18 cellular contexts compared by ENCODE assay signal in the genomic region with DNA sequence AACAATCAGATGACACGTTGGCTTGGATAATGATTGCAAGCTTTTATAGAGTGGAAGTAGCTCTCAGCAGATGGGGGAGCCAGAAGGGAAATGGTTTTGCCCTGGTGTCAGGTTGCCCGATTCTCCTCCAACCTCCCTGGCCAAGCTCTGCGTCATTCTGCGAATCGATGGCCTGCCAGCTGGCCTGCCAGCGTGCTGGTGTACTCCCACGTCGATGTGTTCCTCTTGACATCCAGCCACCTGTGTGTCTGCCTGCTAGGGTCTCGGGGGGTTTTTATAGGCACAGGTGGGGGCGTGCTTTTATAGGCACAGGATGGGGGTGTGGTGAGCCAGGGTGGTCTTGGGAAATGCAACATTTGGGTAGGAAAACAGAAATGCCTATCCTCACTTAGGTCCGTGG. TPM values are rescaled to one million over a fixed set of nuclear protein-coding genes. Genes with fewer than 3 reads are reported as not detected.
A peak's percentile ranks its signal among the peaks of the same experiment; 100 is the strongest.
DNase-seq lines count a peak whose midpoint lies in the region; ATAC-seq and TF ChIP-seq lines count a peak whose summit lies in the region.
"Had no signal": no experiment of that assay in that cellular context is flagged by ENCODE, and none has a peak within 500 bp of the region (broad histone marks: within the 10 kb centered on the region; RNA-seq: fewer than 3 reads in every experiment).

No MANE protein-coding gene starts in this region.

- peaks cover 29% of the 10 kb centered on the region for H3K4me1 Mint-ChIP-seq in GM23338
- H3K4me1 Mint-ChIP-seq in neural progenitor cell: peaks cover 3% of the 10 kb centered on the region
- H3K4me1 Mint-ChIP-seq in activated CD8-positive, alpha-beta memory T cell treated with anti-CD3 and anti-CD28 coated beads, Interleukin-2, amount 10 ng/mL, durations not matched to agents 7 days and 5 days: peaks cover 5% of the 10 kb centered on the region

- H3K27me3 Mint-ChIP-seq in GM23338 (ENCODE audit: insufficient read depth, low read depth, poor library complexity): no peaks in the 10 kb centered on the region
- H3K27me3 Mint-ChIP-seq in neural progenitor cell (ENCODE audit: insufficient read depth, low read depth): peaks cover 5% of the 10 kb centered on the region
- no peaks in the 10 kb centered on the region for H3K27me3 Mint-ChIP-seq in activated CD8-positive, alpha-beta memory T cell treated with anti-CD3 and anti-CD28 coated beads, Interleukin-2, amount 10 ng/mL, durations not matched to agents 7 days and 5 days
- H3K27me3 Mint-ChIP-seq: CD4-positive, alpha-beta T cell had no signal

- H3K9me3 ChIP-seq in neural progenitor cell (ENCODE audit: low read depth) (peaks cover 12% of the 10 kb centered on the region), osteoblast (ENCODE audit: low read depth, low read length) (no peaks in the 10 kb centered on the region)
- H3K9me3 ChIP-seq: SJSA1 had no signal

- no peaks in the 10 kb centered on the region for H3F3A ChIP-seq in GM23338 (replicated peaks; ENCODE audit: low read depth)
- no peaks in the 10 kb centered on the region for H3F3A ChIP-seq in neural progenitor cell (ENCODE audit: low read depth)

- no peak overlapping the region for H3K9ac ChIP-seq in neural progenitor cell

- no peaks in the 10 kb centered on the region for H3K9me2 ChIP-seq in GM23338 (ENCODE audit: insufficient read depth)

- H3K4me1 ChIP-seq in GM23338 (ENCODE audit: insufficient read depth): peaks cover 43% of the 10 kb centered on the region
- H3K4me1 ChIP-seq in neural progenitor cell: peaks cover 21% of the 10 kb centered on the region
- no peaks in the 10 kb centered on the region for H3K4me1 ChIP-seq in osteoblast (ENCODE audit: insufficient read depth, low read length)

- H3K27ac ChIP-seq in GM23338 (ENCODE audit: low read depth): peak overlapping the region; percentile 33; the same call in 1 of the 2 replicates
- H3K27ac ChIP-seq in neural progenitor cell: no peak overlapping the region
- no peak overlapping the region for H3K27ac ChIP-seq in osteoblast (ENCODE audit: low read depth, low read length)
- H3K27ac ChIP-seq: cardiac muscle cell, heart right ventricle, SJSA1 had no signal

- H3K4me3 ChIP-seq in GM23338 (peak overlapping the region; percentile 39), neural progenitor cell (no peak overlapping the region), osteoblast (ENCODE audit: insufficient read depth, low read length) (no peak overlapping the region)
- H3K4me3 ChIP-seq: cardiac muscle cell, heart right ventricle, SJSA1 had no signal

- H4K20me1 ChIP-seq in GM23338 (replicated peaks; ENCODE audit: insufficient read depth) (0 out of 2 replicates have a peak, but pooled peaks cover 15% of the 10 kb centered on the region), neural progenitor cell (ENCODE audit: low read depth) (peaks cover 22% of the 10 kb centered on the region), osteoblast (ENCODE audit: insufficient read depth, low read length) (no peaks in the 10 kb centered on the region)

- ATAC-seq in GM23338 (peak; percentile 39), left cardiac atrium (no peak), HG03520 (IDR thresholded peaks at IDR 0.05; ENCODE audit: unreplicated experiment) (no peak)
- ATAC-seq in activated CD8-positive, alpha-beta memory T cell treated with anti-CD3 and anti-CD28 coated beads, Interleukin-2, amount 10 ng/mL, durations not matched to agents 7 days and 5 days: no peak
- ATAC-seq: activated CD4-positive, CD25-positive, alpha-beta regulatory T cell treated with anti-CD3 and anti-CD28 coated beads, Interleukin-2, amount 50 U/mL, for 24 hours; heart right ventricle had no signal

- TF ChIP-seq CTCF in GM23338 (conservative IDR thresholded peaks at IDR 0.05; ENCODE audit: low read depth in 2 of 2): no peak
- no peak for TF ChIP-seq CTCF in neural progenitor cell (IDR thresholded peaks at IDR 0.05)
- no peak for TF ChIP-seq CTCF in osteoblast (IDR thresholded peaks at IDR 0.05; ENCODE audit: extremely low read depth, low read depth, low read length)

- CTCF ChIA-PET in activated CD8-positive, alpha-beta memory T cell treated with anti-CD3 and anti-CD28 coated beads, Interleukin-2, amount 10 ng/mL, durations not matched to agents 7 days and 5 days (lab: Charles Lee): interaction anchor here (0.7 to 2.3 kb wide), 2 partner anchors 11 to 18 kb away, joined by 3 to 9 read pairs; no protein-coding TSS in a partner anchor

- H3K36me3 ChIP-seq in GM23338 (ENCODE audit: insufficient read depth) (no peaks in the 10 kb centered on the region), neural progenitor cell (peaks cover 10% of the 10 kb centered on the region), osteoblast (ENCODE audit: insufficient read depth, low read length) (no peaks in the 10 kb centered on the region)
- H3K36me3 ChIP-seq: cardiac muscle cell, heart right ventricle had no signal

- intact Hi-C loops in left cardiac atrium (cut with DNase I): no loop called here

- H3K4me2 ChIP-seq in GM23338: peak overlapping the region; percentile 72
- H3K4me2 ChIP-seq in neural progenitor cell: peak overlapping the region; percentile 31
- H3K4me2 ChIP-seq in osteoblast (ENCODE audit: insufficient read depth, low read length): no peak overlapping the region

- H3K4me3 Mint-ChIP-seq in GM23338 (peak overlapping the region; percentile 63), neural progenitor cell (no peak overlapping the region)
- H3K4me3 Mint-ChIP-seq in activated CD8-positive, alpha-beta memory T cell treated with anti-CD3 and anti-CD28 coated beads, Interleukin-2, amount 10 ng/mL, durations not matched to agents 7 days and 5 days: no peak overlapping the region
- H3K4me3 Mint-ChIP-seq: CD4-positive, alpha-beta T cell; HFFc6 had no signal

- H3K36me3 Mint-ChIP-seq in GM23338 (ENCODE audit: low read depth): no peaks in the 10 kb centered on the region; the same call in 1 of the 3 replicates
- H3K36me3 Mint-ChIP-seq in neural progenitor cell: peaks cover 53% of the 10 kb centered on the region
- peaks cover 49% of the 10 kb centered on the region for H3K36me3 Mint-ChIP-seq in activated CD8-positive, alpha-beta memory T cell treated with anti-CD3 and anti-CD28 coated beads, Interleukin-2, amount 10 ng/mL, durations not matched to agents 7 days and 5 days

- no peak overlapping the region for H2AFZ ChIP-seq in GM23338
- H2AFZ ChIP-seq in neural progenitor cell (replicated peaks): no peak overlapping the region
- no peak overlapping the region for H2AFZ ChIP-seq in osteoblast (ENCODE audit: low read length)

- H3K79me2 ChIP-seq in GM23338 (replicated peaks; ENCODE audit: insufficient read depth) (peaks cover 90% of the 10 kb centered on the region), neural progenitor cell (ENCODE audit: low read depth) (peaks cover 92% of the 10 kb centered on the region), osteoblast (ENCODE audit: insufficient read depth, low read length) (peaks cover 85% of the 10 kb centered on the region)

- no peaks in the 10 kb centered on the region for H3K27me3 ChIP-seq in GM23338 (ENCODE audit: insufficient read depth)
- H3K27me3 ChIP-seq in neural progenitor cell: no peaks in the 10 kb centered on the region
- no peaks in the 10 kb centered on the region for H3K27me3 ChIP-seq in osteoblast (ENCODE audit: insufficient read depth, low read length)
- H3K27me3 ChIP-seq: cardiac muscle cell, heart right ventricle, SJSA1 had no signal

- DNase-seq in GM23338 (ENCODE audit: low spot score) (peak; percentile 75), NCI-H2171 treated with DMSO at 0.1 percent for 48 hours (lab: John Stamatoyannopoulos, UW) (peak; percentile 95), cerebellar cortex (ENCODE audit: low spot score) (peak; percentile 89), neural progenitor cell (ENCODE audit: low spot score) (peak; percentile 28), osteoblast (ENCODE audit: insufficient read length, low spot score, missing footprints) (no peak), left cardiac atrium (no peak)
- no peak for DNase-seq in activated CD8-positive, alpha-beta memory T cell treated with anti-CD3 and anti-CD28 coated beads, Interleukin-2, amount 10 ng/mL, durations not matched to agents 7 days and 5 days
- DNase-seq: CD4-positive, alpha-beta T cell; effector CD8-positive, alpha-beta T cell; heart right ventricle; HFFc6 had no signal

- no peaks in the 10 kb centered on the region; the same call in 2 of the 3 replicates for H3K9me3 Mint-ChIP-seq in GM23338
- H3K9me3 Mint-ChIP-seq in neural progenitor cell: peaks cover 60% of the 10 kb centered on the region
- H3K9me3 Mint-ChIP-seq in activated CD8-positive, alpha-beta memory T cell treated with anti-CD3 and anti-CD28 coated beads, Interleukin-2, amount 10 ng/mL, durations not matched to agents 7 days and 5 days (ENCODE audit: low read depth): peaks cover 20% of the 10 kb centered on the region

- H3K27ac Mint-ChIP-seq in GM23338 (peak overlapping the region; percentile 63; the same call in 1 of the 2 replicates), neural progenitor cell (no peak overlapping the region)
- H3K27ac Mint-ChIP-seq in activated CD8-positive, alpha-beta memory T cell treated with anti-CD3 and anti-CD28 coated beads, Interleukin-2, amount 10 ng/mL, durations not matched to agents 7 days and 5 days: no peak overlapping the region
- H3K27ac Mint-ChIP-seq: activated T-helper 2 cell treated with anti-CD3 and anti-CD28 coated beads, Interferon-gamma antibody, Interleukin-2, Interleukin-4, amounts not matched to agents 10 μg/mL and 5 μg/mL and 100 μg/mL, durations not matched to agents 14 hours and 24 hours and 36 hours; CD4-positive, alpha-beta T cell; HFFc6 had no signal

RNA-seq across cellular contexts. Expression of gene NET1, which starts 4.6 kb away (rescaled TPM):
- total RNA-seq in GM23338 (2014; rRNA removed; shearing (Covaris generic)): 93.9 and 98.3 TPM in 2 replicates
- 39.8 and 47.9 TPM in 2 replicates for polyA plus RNA-seq in GM23338 (2016; fragmentation: Nextera tagmentation; extraction: Ambion mirVana)
- 65.2 and 90.5 TPM in 2 replicates for total RNA-seq in neural progenitor cell (ENCODE audit: low replicate concordance)
- total RNA-seq in activated CD8-positive, alpha-beta memory T cell treated with anti-CD3 and anti-CD28 coated beads, Interleukin-2, amount 10 ng/mL, durations not matched to agents 7 days and 5 days: 10 to 100 TPM; 36.3 to 48.8 TPM
- 51.0 and 74.0 TPM in 2 replicates for total RNA-seq in osteoblast
- total RNA-seq in left cardiac atrium: 10 to 100 TPM; 25.6 to 36.4 TPM

RNA-seq across cellular contexts. Expression of gene TUBAL3, which starts 12.4 kb away (rescaled TPM):
- not detected in 2 replicates for total RNA-seq in GM23338 (2014; rRNA removed; shearing (Covaris generic))
- not detected in 2 replicates for polyA plus RNA-seq in GM23338 (2016; fragmentation: Nextera tagmentation; extraction: Ambion mirVana)
- total RNA-seq in neural progenitor cell (ENCODE audit: low replicate concordance) (not detected in 2 replicates), osteoblast (not detected in 2 replicates), left cardiac atrium (under 1 TPM; 0.21 to 0.31 TPM)
- not detected for total RNA-seq in activated CD8-positive, alpha-beta memory T cell treated with anti-CD3 and anti-CD28 coated beads, Interleukin-2, amount 10 ng/mL, durations not matched to agents 7 days and 5 days
- total RNA-seq: activated T-helper 2 cell treated with anti-CD3 and anti-CD28 coated beads, Interferon-gamma antibody, Interleukin-2, Interleukin-4, amounts not matched to agents 10 μg/mL and 5 μg/mL and 100 μg/mL, durations not matched to agents 14 hours and 24 hours and 36 hours; cardiac muscle cell; CD4-positive, alpha-beta T cell; HFFc6; neural crest cell; SJSA1; T-helper 2 cell treated with Interferon-gamma antibody and Interleukin-4, amounts not matched to agents 100 ng/mL and 5 ng/mL, for 36 hours had no signal
- polyA plus RNA-seq: cardiac muscle cell had no signal

RNA-seq across cellular contexts. Expression of gene UCN3, which starts 52.2 kb away (rescaled TPM):
- not detected in 2 replicates for total RNA-seq in GM23338 (2014; rRNA removed; shearing (Covaris generic))
- not detected in 2 replicates for polyA plus RNA-seq in GM23338 (2016; fragmentation: Nextera tagmentation; extraction: Ambion mirVana)
- total RNA-seq in neural progenitor cell (ENCODE audit: low replicate concordance): not detected in 2 replicates
- not detected for total RNA-seq in activated CD8-positive, alpha-beta memory T cell treated with anti-CD3 and anti-CD28 coated beads, Interleukin-2, amount 10 ng/mL, durations not matched to agents 7 days and 5 days
- total RNA-seq in osteoblast: not detected in 2 replicates
- not detected for total RNA-seq in left cardiac atrium
- total RNA-seq: activated T-helper 2 cell treated with anti-CD3 and anti-CD28 coated beads, Interferon-gamma antibody, Interleukin-2, Interleukin-4, amounts not matched to agents 10 μg/mL and 5 μg/mL and 100 μg/mL, durations not matched to agents 14 hours and 24 hours and 36 hours; cardiac muscle cell; CD4-positive, alpha-beta T cell; heart right ventricle; HFFc6; neural crest cell; SJSA1; T-helper 2 cell treated with Interferon-gamma antibody and Interleukin-4, amounts not matched to agents 100 ng/mL and 5 ng/mL, for 36 hours had no signal
- polyA plus RNA-seq: cardiac muscle cell, heart right ventricle had no signal

Comparison
In these comparisons a context has a peak if more than half of its experiments do, and no peak if none do; other contexts are left out.
1. DNase-seq: peak in GM23338 (single experiment), NCI-H2171 treated with DMSO at 0.1 percent for 48 hours (single experiment), cerebellar cortex (single experiment) and neural progenitor cell (single experiment); none in activated CD8-positive, alpha-beta memory T cell treated with anti-CD3 and anti-CD28 coated beads, Interleukin-2, amount 10 ng/mL, durations not matched to agents 7 days and 5 days (single experiment), osteoblast (single experiment) and left cardiac atrium (single experiment).